ENCODE assay signal across 14 cellular contexts in the genomic region with DNA sequence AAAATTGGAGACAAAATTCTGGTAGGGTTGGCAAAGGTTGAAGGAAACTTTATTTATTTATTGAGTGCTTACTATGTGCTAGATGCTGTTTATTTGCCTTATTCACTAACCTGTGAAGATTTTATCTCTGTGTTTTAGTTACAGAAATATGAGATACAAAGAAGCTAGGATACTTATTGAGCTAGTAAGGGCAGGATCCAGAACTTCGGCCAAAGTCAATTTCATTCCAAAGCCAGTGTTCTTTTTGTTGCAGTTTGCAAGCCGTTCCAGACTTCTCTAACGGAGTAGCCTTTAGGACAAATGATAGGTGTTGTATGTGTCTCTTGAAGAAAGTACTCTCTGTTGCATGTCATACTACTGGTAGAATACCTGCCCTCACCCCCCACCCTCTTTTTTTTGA. TPM values are rescaled to one million over a fixed set of nuclear protein-coding genes. Genes with fewer than 3 reads are reported as not detected.
DNase-seq lines count a peak whose midpoint lies in the region; ATAC-seq, FAIRE-seq and TF ChIP-seq lines count a peak whose summit lies in the region.
"Had no signal": no experiment of that assay in that cellular context is flagged by ENCODE, and none has a peak within 500 bp of the region (broad histone marks: within the 10 kb centered on the region; RNA-seq: fewer than 3 reads in every experiment).

No MANE protein-coding gene starts in this region.

- peaks cover 75% of the 10 kb centered on the region for H3K79me2 ChIP-seq in HepG2 (ENCODE audit: insufficient read depth, low read length)

- in situ Hi-C loops in IMR-90 (cut with MboI; ENCODE audit: low sequenced_read_pairs) (no loop called here), HepG2 (cut with HindIII; ENCODE audit: extremely low pct_ligation_motif_present, low pct_unique_long_range_greater_than_20kb) (no loop called here)

- ATAC-seq in IMR-90 (ENCODE audit: low read depth) (no peak), HepG2 (no peak), GM19463 (IDR thresholded peaks at IDR 0.05; ENCODE audit: unreplicated experiment) (no peak), omental fat pad (ENCODE audit: low FRiP score) (no peak)
- no peak for ATAC-seq in effector memory CD8-positive, alpha-beta T cell (replicated peaks)

- H2BK5ac ChIP-seq in IMR-90 (ENCODE audit: low read depth, low read length, poor library complexity, severe bottlenecking): no peak overlapping the region

- H3K4me1 ChIP-seq in CD4-positive, alpha-beta memory T cell (ENCODE audit: insufficient read depth, low read length): peaks cover 55% of the 10 kb centered on the region
- H3K4me1 ChIP-seq in IMR-90 (ENCODE audit: control insufficient read depth, insufficient read depth, low read length) (peaks cover 29% of the 10 kb centered on the region), HepG2 (ENCODE audit: insufficient read depth, low read length) (peaks cover 24% of the 10 kb centered on the region)

- H3K36me3 ChIP-seq in CD4-positive, alpha-beta memory T cell (ENCODE audit: insufficient read depth, low read length): no peaks in the 10 kb centered on the region
- H3K36me3 ChIP-seq in IMR-90 (ENCODE audit: control insufficient read depth, insufficient read depth, low read length): no peaks in the 10 kb centered on the region
- no peaks in the 10 kb centered on the region for H3K36me3 ChIP-seq in HepG2 (replicated peaks in 1 of 2; ENCODE audit: control insufficient read depth in 1 of 2, insufficient read depth in 2 of 2, low read length in 2 of 2)

- no peak overlapping the region for H3K18ac ChIP-seq in IMR-90 (ENCODE audit: low read depth, low read length)

- no peak overlapping the region for H2BK120ac ChIP-seq in IMR-90 (ENCODE audit: low read depth, low read length)

- no peak overlapping the region for H3K4me3 ChIP-seq in CD4-positive, alpha-beta memory T cell (ENCODE audit: low read length in 2 of 2)
- no peak overlapping the region for H3K4me3 ChIP-seq in IMR-90 (ENCODE audit: insufficient read depth, low read depth, low read length)
- H3K4me3 ChIP-seq in HepG2 (replicated peaks in 1 of 3; ENCODE audit: insufficient read depth in 1 of 3, low read depth in 2 of 3, low read length in 3 of 3): no peak overlapping the region

- no peak overlapping the region for H4K91ac ChIP-seq in IMR-90 (ENCODE audit: insufficient read depth, low read depth, low read length)

- no peak overlapping the region for H3K4ac ChIP-seq in IMR-90 (ENCODE audit: low read depth, low read length)

- H3K27ac ChIP-seq in CD4-positive, alpha-beta memory T cell (ENCODE audit: low read depth, low read length): no peak overlapping the region
- H3K27ac ChIP-seq in IMR-90 (ENCODE audit: insufficient read depth, low read length): no peak overlapping the region
- no peak overlapping the region for H3K27ac ChIP-seq in HepG2 (ENCODE audit: extremely low read length, insufficient read depth, low read length)
- H3K27ac ChIP-seq: VCaP had no signal

- DNase-seq in CD4-positive, alpha-beta memory T cell: no peak
- DNase-seq in IMR-90 (no peak), osteocyte (ENCODE audit: extremely low spot score, unreplicated experiment) (no peak), HepG2 (ENCODE audit: low spot score) (no peak), AG08395 (ENCODE audit: low spot score) (no peak), omental fat pad (ENCODE audit: low spot score) (no peak)
- DNase-seq in effector memory CD8-positive, alpha-beta T cell: no peak
- DNase-seq: DND-41; kidney; NCI-H510A; occipital lobe; stimulated activated naive CD4-positive, alpha-beta T cell had no signal

- POLR2A ChIA-PET in CD4-positive, alpha-beta memory T cell (lab: Charles Lee; ENCODE audit: partially characterized antibody): interaction anchor here (0.9 to 1.3 kb wide), 3 partner anchors 21 to 38 kb away, joined by 3 to 4 read pairs (median 3); a partner anchor contains a TSS
- POLR2A ChIA-PET in IMR-90 (lab: Charles Lee; ENCODE audit: unreplicated experiment): interaction anchor here (0.5 kb wide), 1 partner anchor 72 kb away, joined by 5 read pairs; no protein-coding TSS in a partner anchor
- POLR2A ChIA-PET in HepG2 (lab: Yijun Ruan, JAX): interaction anchor here (1.3 to 2.0 kb wide), 2 partner anchors 10 to 25 kb away, joined by 3 to 5 read pairs; a partner anchor contains a TSS

- H2AK9ac ChIP-seq in IMR-90 (replicated peaks; ENCODE audit: low read depth, low read length, poor library complexity): no peak overlapping the region

- TF ChIP-seq EP300 in HepG2 (IDR thresholded peaks at IDR 0.05; ENCODE audit: low read depth in 2 of 2, low read length in 2 of 2): no peak
- TF ChIP-seq EP300 in HepG2 (CRISPR knock-in tag; IDR thresholded peaks at IDR 0.05; ENCODE audit: borderline replicate concordance): no peak

- no peak for TF ChIP-seq RAD21 in IMR-90 (IDR thresholded peaks at IDR 0.05; ENCODE audit: low read length)
- no peak for TF ChIP-seq RAD21 in HepG2 (CRISPR knock-in tag; IDR thresholded peaks at IDR 0.05)

- CTCF ChIA-PET in CD4-positive, alpha-beta memory T cell (lab: Charles Lee; ENCODE audit: partially characterized antibody): interaction anchor here (1.0 to 7.5 kb wide), 8 partner anchors 9 to 109 kb away, joined by 3 to 73 read pairs (median 4); a partner anchor contains a TSS
- CTCF ChIA-PET in IMR-90 (lab: Yijun Ruan, JAX) (interaction anchor here (1.2 to 1.6 kb wide), 3 partner anchors 16 to 109 kb away, joined by 3 to 9 read pairs (median 3); no protein-coding TSS in a partner anchor), HepG2 (lab: Yijun Ruan, JAX; ENCODE audit: low intra/inter-chr PET ratio, low total read pairs) (no interaction called here)

- peak overlapping the region in 1 of 2 experiments; percentile 2; a peak in 1 of 4 replicates for H4K8ac ChIP-seq in IMR-90 (ENCODE audit: low read depth in 2 of 2, low read length in 2 of 2)

- H2BK20ac ChIP-seq in IMR-90 (ENCODE audit: low read depth, low read length): no peak overlapping the region

- no peak overlapping the region for H2BK15ac ChIP-seq in IMR-90 (ENCODE audit: low read depth, low read length)

- BruUV-seq in IMR-90 (replicated peaks; lab: Mats Ljungman, UMichigan) (no TSS peak), HepG2 (replicated peaks; lab: Mats Ljungman, UMichigan) (no TSS peak)

- TF ChIP-seq CTCF in IMR-90 (conservative IDR thresholded peaks at IDR 0.05; ENCODE audit: low read depth, low read length): no peak
- no peak for TF ChIP-seq CTCF in osteocyte (IDR thresholded peaks at IDR 0.05)
- TF ChIP-seq CTCF in HepG2 (CRISPR knock-in tag; IDR thresholded peaks at IDR 0.05): no peak
- no peak for TF ChIP-seq CTCF in omental fat pad (IDR thresholded peaks at IDR 0.05)

- H3K23ac ChIP-seq in IMR-90 (ENCODE audit: low read depth, low read length): no peak overlapping the region; the same call in 1 of the 2 replicates

- H4K20me1 ChIP-seq in IMR-90 (ENCODE audit: insufficient read depth, low read length): peaks cover 12% of the 10 kb centered on the region; the same call in 1 of the 2 replicates
- H4K20me1 ChIP-seq in HepG2 (ENCODE audit: insufficient read depth, low read length): no peaks in the 10 kb centered on the region

- no peaks in the 10 kb centered on the region for H3K27me3 ChIP-seq in CD4-positive, alpha-beta memory T cell (ENCODE audit: insufficient read depth, low read length)
- no peaks in the 10 kb centered on the region for H3K27me3 ChIP-seq in IMR-90 (ENCODE audit: control insufficient read depth, insufficient read depth, low read length)
- no peaks in the 10 kb centered on the region for H3K27me3 ChIP-seq in HepG2 (ENCODE audit: control insufficient read depth in 1 of 2, insufficient read depth in 2 of 2, low read length in 2 of 2)

- H3K9me3 ChIP-seq in CD4-positive, alpha-beta memory T cell (ENCODE audit: control insufficient read depth in 1 of 2, low read length in 2 of 2): no peaks in the 10 kb centered on the region
- no peaks in the 10 kb centered on the region for H3K9me3 ChIP-seq in IMR-90 (ENCODE audit: control insufficient read depth, insufficient read depth, low read length)
- no peaks in the 10 kb centered on the region for H3K9me3 ChIP-seq in HepG2 (ENCODE audit: low read length)

- no peak overlapping the region for H4K5ac ChIP-seq in IMR-90 (ENCODE audit: low read depth, low read length)

- no peaks in the 10 kb centered on the region for H3K9me3 Mint-ChIP-seq in CD4-positive, alpha-beta memory T cell
- H3K9me3 Mint-ChIP-seq in effector memory CD8-positive, alpha-beta T cell: no peaks in the 10 kb centered on the region
- peaks cover 4% of the 10 kb centered on the region for H3K9me3 Mint-ChIP-seq in osteocyte (ENCODE audit: unreplicated experiment)

- H3K56ac ChIP-seq in IMR-90 (ENCODE audit: extremely low read depth, insufficient read depth, low read length): no peak overlapping the region

- no peak overlapping the region for H2AK5ac ChIP-seq in IMR-90 (ENCODE audit: low read depth, low read length)

- H3K4me3 Mint-ChIP-seq in CD4-positive, alpha-beta memory T cell: peak overlapping the region in 2 of 8 donors; percentile 1 to 5
- no peak overlapping the region for H3K4me3 Mint-ChIP-seq in effector memory CD8-positive, alpha-beta T cell
- no peak overlapping the region for H3K4me3 Mint-ChIP-seq in osteocyte (ENCODE audit: unreplicated experiment)

- H3K36me3 Mint-ChIP-seq in CD4-positive, alpha-beta memory T cell: peaks cover 0 to 2% of the 10 kb centered on the region in 2 donors
- H3K36me3 Mint-ChIP-seq in effector memory CD8-positive, alpha-beta T cell (ENCODE audit: insufficient read depth): peaks cover 6% of the 10 kb centered on the region
- no peaks in the 10 kb centered on the region for H3K36me3 Mint-ChIP-seq in osteocyte (ENCODE audit: unreplicated experiment)

- peak overlapping the region in 6 of 7 donors; percentile 58 to 83 (median 76) for H3K27ac Mint-ChIP-seq in CD4-positive, alpha-beta memory T cell
- peak overlapping the region; percentile 42 to 86 for H3K27ac Mint-ChIP-seq in effector memory CD8-positive, alpha-beta T cell
- peak overlapping the region; percentile 84 for H3K27ac Mint-ChIP-seq in osteocyte (ENCODE audit: unreplicated experiment)

- dilution Hi-C loops in IMR-90 (cut with HindIII; ENCODE audit: low sequenced_read_pairs, unreplicated experiment): no loop called here

- peaks cover 11% of the 10 kb centered on the region for H3K9me1 ChIP-seq in IMR-90 (ENCODE audit: insufficient read depth, low read length)

- intact Hi-C loops in CD4-positive, alpha-beta memory T cell (cut with micrococcal nuclease): no loop called here
- intact Hi-C loops in IMR-90 (cut with micrococcal nuclease): loop anchor here (2.0 to 5.0 kb wide), 2 partner anchors 25 to 88 kb away; a partner anchor contains a TSS
- intact Hi-C loops in HepG2 (cut with micrococcal nuclease; ENCODE audit: unreplicated experiment): no loop called here

- peaks cover 25 to 81% of the 10 kb centered on the region in 2 experiments for H3K79me1 ChIP-seq in IMR-90 (ENCODE audit: low read depth in 1 of 2, low read length in 2 of 2)

- no peak overlapping the region for H2AFZ ChIP-seq in IMR-90 (replicated peaks; ENCODE audit: low read length, poor library complexity)
- no peak overlapping the region for H2AFZ ChIP-seq in HepG2 (ENCODE audit: low read length)

- H3K9ac ChIP-seq in IMR-90 (ENCODE audit: low read depth, low read length) (no peak overlapping the region), HepG2 (ENCODE audit: insufficient read depth, low read depth, low read length) (no peak overlapping the region)

- no peak for FAIRE-seq in HepG2 (lab: Jason Lieb, UNC)
- FAIRE-seq: kidney had no signal

- TF ChIP-seq POLR2A in IMR-90 (IDR thresholded peaks at IDR 0.05; ENCODE audit: low read depth, low read length) (no peak), HepG2 (IDR thresholded peaks at IDR 0.05; ENCODE audit: insufficient read depth in 1 of 2, low read depth in 2 of 2, low read length in 2 of 2) (no peak)

- no peaks in the 10 kb centered on the region for H3K27me3 Mint-ChIP-seq in CD4-positive, alpha-beta memory T cell
- H3K27me3 Mint-ChIP-seq in effector memory CD8-positive, alpha-beta T cell: no peaks in the 10 kb centered on the region
- no peaks in the 10 kb centered on the region for H3K27me3 Mint-ChIP-seq in osteocyte (ENCODE audit: unreplicated experiment)

- no CpG with 5 or more reads among the region's 3 CpGs for WGBS in IMR-90 (ENCODE audit: extremely low coverage in 2 of 2, insufficient read length in 1 of 2), 2 experiments
- 100% methylated on average over 3 of the region's 3 CpGs for WGBS in HepG2 (ENCODE audit: low lambda C conversion rate)

- H3K4me2 ChIP-seq in IMR-90 (ENCODE audit: low read depth, low read length) (no peak overlapping the region), HepG2 (ENCODE audit: low read depth, low read length) (no peak overlapping the region)

- peak overlapping the region; percentile 56 for H3K14ac ChIP-seq in IMR-90 (replicated peaks; ENCODE audit: low read depth, low read length)

- peaks cover 63 to 90% (median 78%) of the 10 kb centered on the region in 4 donors for H3K4me1 Mint-ChIP-seq in CD4-positive, alpha-beta memory T cell
- H3K4me1 Mint-ChIP-seq in effector memory CD8-positive, alpha-beta T cell (ENCODE audit: low read depth in 2 of 2): peaks cover 51 to 57% of the 10 kb centered on the region in 2 donors
- peaks cover 78% of the 10 kb centered on the region for H3K4me1 Mint-ChIP-seq in osteocyte (ENCODE audit: unreplicated experiment)

RNA-seq across cellular contexts. Expression of a gene that starts 25.1 kb away (rescaled TPM):
- 100 to 1,000 TPM; 300 to 319 TPM for total RNA-seq in CD4-positive, alpha-beta memory T cell
- polyA plus RNA-seq in CD4-positive, alpha-beta memory T cell: 100 to 1,000 TPM in 1 of 2 donors, 10 to 100 TPM in 1; 68.7 to 195 TPM
- total RNA-seq in IMR-90 (2012; rRNA removed) (46.4 and 46.9 TPM in 2 replicates), osteocyte (146 and 161 TPM in 2 replicates), HepG2 (2016; rRNA removed; fragmentation: Illumina TruSeq; extraction: Trizol) (27.1 and 30.8 TPM in 2 replicates), omental fat pad (100 to 1,000 TPM; 162 to 301 (median 216) TPM)
- polyA plus RNA-seq in IMR-90 (2012; rRNA removed) (10.4 and 11.6 TPM in 2 replicates), HepG2 (2011; rRNA removed) (6.7 and 8.9 TPM in 2 replicates)
- 5.6 and 6.4 TPM in 2 replicates for polyA plus RNA-seq in IMR-90 (2012; cell fraction: cytosol; rRNA removed)
- 34.4 and 43.0 TPM in 2 replicates for polyA plus RNA-seq in IMR-90 (2012; cell fraction: nucleus; rRNA removed; ENCODE audit: low replicate concordance)
- 7.8 TPM in 2 replicates for total RNA-seq in HepG2 (2016; cell fraction: cytosol; rRNA removed; fragmentation: Illumina TruSeq; extraction: Trizol; ENCODE audit: low read depth)
- total RNA-seq in HepG2 (2016; cell fraction: insoluble cytoplasmic fraction; rRNA removed; fragmentation: Illumina TruSeq; extraction: Trizol): 23.2 and 26.6 TPM in 2 replicates
- 5.6 and 6.2 TPM in 2 replicates for total RNA-seq in HepG2 (2016; cell fraction: membrane; rRNA removed; fragmentation: Illumina TruSeq; extraction: Trizol)
- total RNA-seq in HepG2 (2016; cell fraction: nucleus; rRNA removed; fragmentation: Illumina TruSeq; extraction: Trizol): 42.6 and 50.0 TPM in 2 replicates
- 3.2 and 4.7 TPM in 2 replicates for polyA plus RNA-seq in HepG2 (2011; cell fraction: cytosol; rRNA removed)
- 21.9 and 22.5 TPM in 2 replicates for polyA plus RNA-seq in HepG2 (2011; cell fraction: nucleus; rRNA removed)
- polyA plus RNA-seq in HepG2 (2012): 9.2 and 10.1 TPM in 2 replicates
- polyA plus RNA-seq in HepG2 (2016; cell fraction: cytosol; fragmentation: Illumina TruSeq; extraction: Trizol; ENCODE audit: low read depth): 0.60 and 0.94 TPM in 2 replicates
- polyA plus RNA-seq in HepG2 (2016; cell fraction: insoluble cytoplasmic fraction; fragmentation: Illumina TruSeq; extraction: Trizol; ENCODE audit: low read depth): 9.5 and 10.5 TPM in 2 replicates
- 1.3 and 1.5 TPM in 2 replicates for polyA plus RNA-seq in HepG2 (2016; cell fraction: membrane; fragmentation: Illumina TruSeq; extraction: Trizol; ENCODE audit: low read depth)
- 18.4 and 20.2 TPM in 2 replicates for polyA plus RNA-seq in HepG2 (2016; cell fraction: nucleus; fragmentation: Illumina TruSeq; extraction: Trizol; ENCODE audit: insufficient read depth, low read depth)
- polyA minus RNA-seq in HepG2 (2011; rRNA and poly(A)+ RNA removed; ENCODE audit: low replicate concordance): 33.6 and 122 TPM in 2 replicates
- polyA minus RNA-seq in HepG2 (2011; cell fraction: cytosol; rRNA and poly(A)+ RNA removed): 15.6 and 26.8 TPM in 2 replicates
- polyA minus RNA-seq in HepG2 (2011; cell fraction: nucleus; rRNA and poly(A)+ RNA removed): 96.2 and 112 TPM in 2 replicates
